1 cellular context compared by ENCODE assay signal in genomic region chr17:81329927-81330883, GRCh38.
TF ChIP-seq lines count a peak whose summit lies in the region.

No MANE protein-coding gene starts in this region.

TF ChIP-seq in IMR-90, 13 proteins besides CTCF, POLR2A, EP300 and RAD21:
- no peak for TF ChIP-seq BHLHE40 (IDR thresholded peaks at IDR 0.05; ENCODE audit: low read depth, low read length)
- TF ChIP-seq MAFK (IDR thresholded peaks at IDR 0.05; ENCODE audit: low read depth, low read length), result no peak
- no peak for TF ChIP-seq CHD1 (IDR thresholded peaks at IDR 0.05; ENCODE audit: low read depth, low read length)
- TF ChIP-seq MXI1 (IDR thresholded peaks at IDR 0.05; ENCODE audit: borderline replicate concordance, low read depth, low read length), result no peak
- TF ChIP-seq NFE2L2 (IDR thresholded peaks at IDR 0.05; ENCODE audit: low read depth, low read length), result no peak
- TF ChIP-seq MAZ (IDR thresholded peaks at IDR 0.05; ENCODE audit: borderline replicate concordance, low read depth, low read length), result no peak
- TF ChIP-seq FOS (IDR thresholded peaks at IDR 0.05; ENCODE audit: low read depth, low read length), result no peak
- no peak for TF ChIP-seq CEBPB (IDR thresholded peaks at IDR 0.05; ENCODE audit: low read depth, low read length)
